16 cellular contexts compared by ENCODE assay signal in genomic region chrX:117645639-117646038, GRCh38.
DNase-seq lines count a peak whose midpoint lies in the region; TF ChIP-seq lines count a peak whose summit lies in the region.
"Had no signal": no experiment of that assay in that cellular context is flagged by ENCODE, and none has a peak within 500 bp of the region (broad histone marks: within the 10 kb centered on the region; RNA-seq: fewer than 3 reads in every experiment).

No MANE protein-coding gene starts in this region.

- H3K9ac ChIP-seq in endodermal cell (ENCODE audit: extremely low read depth, low read length, poor library complexity, severe bottlenecking): no peak overlapping the region
- H3K9ac ChIP-seq: GM23248 had no signal

- DNase-seq in NCI-H82 (lab: John Stamatoyannopoulos, UW) (peak; percentile 27), NCI-H82 treated with DMSO at 0.1 percent for 48 hours (lab: John Stamatoyannopoulos, UW; ENCODE audit: unreplicated experiment) (no peak), KBM-7 (peak; percentile 8), SK-MEL-5 (ENCODE audit: low read depth, low spot score) (peak; percentile 5), endodermal cell (no peak), NCI-H1930 (lab: John Stamatoyannopoulos, UW) (no peak), ACHN (no peak)
- no peak for DNase-seq in activated CD8-positive, alpha-beta memory T cell treated with anti-CD3 and anti-CD28 coated beads, Interleukin-2, amount 50 U/mL, for 4 hours
- DNase-seq: COR-L47, DMS153, GF-D8, GM23248, NCI-H1694 treated with DMSO at 0.1 percent for 48 hours, NCI-H748 treated with DMSO at 0.1 percent for 48 hours had no signal

- H3K9me3 ChIP-seq in endodermal cell (ENCODE audit: control insufficient read depth, low read length): no peaks in the 10 kb centered on the region
- H3K9me3 ChIP-seq: SJSA1 had no signal

- peak; percentile 28 for TF ChIP-seq CTCF in endodermal cell (conservative IDR thresholded peaks at IDR 0.05)

- no peaks in the 10 kb centered on the region for H3K36me3 ChIP-seq in endodermal cell (ENCODE audit: control insufficient read depth, insufficient read depth, low read length)
- H3K36me3 ChIP-seq: SJSA1 had no signal

- H3K4me3 ChIP-seq in endodermal cell (ENCODE audit: low read length): no peak overlapping the region
- H3K4me3 ChIP-seq: GM23248, SJSA1 had no signal

- no peaks in the 10 kb centered on the region for H3K27me3 ChIP-seq in endodermal cell (ENCODE audit: control insufficient read depth, insufficient read depth, low read length, poor library complexity, severe bottlenecking)
- H3K27me3 ChIP-seq: SJSA1 had no signal

- in situ Hi-C loops in KBM-7 (cut with MboI; ENCODE audit: low pct_unique_long_range_greater_than_20kb, low sequenced_read_pairs): no loop called here
- in situ Hi-C loops in SK-MEL-5 (cut with HindIII; ENCODE audit: low pct_unique_long_range_greater_than_20kb, low sequenced_read_pairs): no loop called here
- in situ Hi-C loops in ACHN (cut with HindIII; ENCODE audit: low pct_ligation_motif_present, low pct_unique_long_range_greater_than_20kb, low sequenced_read_pairs): no loop called here

- H3K4me3 Mint-ChIP-seq in endodermal cell: no peak overlapping the region
- H3K4me3 Mint-ChIP-seq: T-helper 2 cell treated with Interferon-gamma antibody and Interleukin-4, amounts not matched to agents 5 μg/mL and 100 μg/mL, for 36 hours had no signal

- H3K27ac Mint-ChIP-seq in endodermal cell: no peak overlapping the region
- H3K27ac Mint-ChIP-seq: T-helper 2 cell treated with Interferon-gamma antibody and Interleukin-4, amounts not matched to agents 5 μg/mL and 100 μg/mL, for 36 hours had no signal

- H3K4me1 Mint-ChIP-seq in endodermal cell: no peaks in the 10 kb centered on the region

- 75% methylated on average over 1 of the region's 1 CpG; no CpG with 5 or more reads in 1 of the 2 experiments for WGBS in endodermal cell (ENCODE audit: insufficient coverage in 1 of 2, insufficient read length in 1 of 2), 2 experiments

- H3K9me3 Mint-ChIP-seq in endodermal cell: peaks cover 25% of the 10 kb centered on the region
- H3K9me3 Mint-ChIP-seq: T-helper 2 cell treated with Interferon-gamma antibody and Interleukin-4, amounts not matched to agents 5 μg/mL and 100 μg/mL, for 36 hours had no signal

- no peaks in the 10 kb centered on the region for H3K36me3 Mint-ChIP-seq in endodermal cell (ENCODE audit: low read depth)

- no peak overlapping the region for H3K27ac ChIP-seq in endodermal cell (ENCODE audit: low read depth, low read length)
- H3K27ac ChIP-seq: GM23248, SJSA1 had no signal

- H3K27me3 Mint-ChIP-seq in endodermal cell (ENCODE audit: insufficient read depth): no peaks in the 10 kb centered on the region

- H3K4me1 ChIP-seq in endodermal cell (ENCODE audit: control insufficient read depth, insufficient read depth, low read length): no peaks in the 10 kb centered on the region
- H3K4me1 ChIP-seq: SJSA1 had no signal

Comparison
In these comparisons a context has a peak if more than half of its experiments do, and no peak if none do; other contexts are left out.
1. DNase-seq: peak in NCI-H82 (single experiment), KBM-7 (single experiment) and SK-MEL-5 (single experiment); none in NCI-H82 treated with DMSO at 0.1 percent for 48 hours (single experiment), endodermal cell (single experiment), NCI-H1930 (0 of 2), ACHN (single experiment) and activated CD8-positive, alpha-beta memory T cell treated with anti-CD3 and anti-CD28 coated beads, Interleukin-2, amount 50 U/mL, for 4 hours (single experiment).